ENCODE assay signal across 14 cellular contexts in genomic region chr1:204572923-204573562, GRCh38.
"Had no signal": no experiment of that assay in that cellular context is flagged by ENCODE, and none has a peak within 500 bp of the region (broad histone marks: within the 10 kb centered on the region; RNA-seq: fewer than 3 reads in every experiment).

No MANE protein-coding gene starts in this region.

- DNase-seq: activated CD4-positive, alpha-beta T cell treated with anti-CD3 and anti-CD28 coated beads, Interleukin-2, amount 50 U/mL, for 1 hour; activated CD4-positive, CD25-positive, alpha-beta regulatory T cell; activated CD8-positive, alpha-beta memory T cell treated with anti-CD3 and anti-CD28 coated beads for 24 hours; activated naive CD4-positive, alpha-beta T cell treated with anti-CD3 and anti-CD28 coated beads, Interleukin-2, amount 10 ng/mL, durations not matched to agents 7 days and 5 days; head of caudate nucleus; left cardiac atrium; lower lobe of right lung; right lobe of liver; stimulated activated naive CD8-positive, alpha-beta T cell treated with anti-CD3 and anti-CD28 coated beads, Interleukin-15, amount 100 ng/mL, for 72 hours had no signal

- H3K4me3 ChIP-seq: lower lobe of right lung, right lobe of liver, smooth muscle cell had no signal

- H3K27me3 ChIP-seq: foreskin keratinocyte, right lobe of liver had no signal

- ATAC-seq: left cardiac atrium; lower lobe of right lung; right lobe of liver; stimulated activated naive CD8-positive, alpha-beta T cell treated with anti-CD3 and anti-CD28 coated beads, Interleukin-15, amount 100 ng/mL, for 72 hours had no signal

- H3K4me2 ChIP-seq: smooth muscle cell had no signal

- H3K36me3 ChIP-seq: right lobe of liver had no signal

- H3K4me1 ChIP-seq: right lobe of liver had no signal

- H3K9me3 Mint-ChIP-seq: activated naive CD4-positive, alpha-beta T cell treated with anti-CD3 and anti-CD28 coated beads, Interleukin-2, amount 10 ng/mL, durations not matched to agents 7 days and 5 days; mesothelial cell of epicardium; neural crest cell; stimulated activated naive CD8-positive, alpha-beta T cell treated with anti-CD3 and anti-CD28 coated beads, Interleukin-15, amount 100 ng/mL, for 72 hours; T-helper 2 cell treated with Interferon-gamma antibody and Interleukin-4, amounts not matched to agents 5 μg/mL and 100 μg/mL, for 36 hours had no signal

- H3K9me3 ChIP-seq: lower lobe of right lung, right lobe of liver had no signal

- H3K27me3 Mint-ChIP-seq: activated naive CD4-positive, alpha-beta T cell treated with anti-CD3 and anti-CD28 coated beads, Interleukin-2, amount 10 ng/mL, durations not matched to agents 7 days and 5 days; stimulated activated naive CD8-positive, alpha-beta T cell treated with anti-CD3 and anti-CD28 coated beads, Interleukin-15, amount 100 ng/mL, for 72 hours had no signal

- H3K27ac Mint-ChIP-seq: activated naive CD4-positive, alpha-beta T cell treated with anti-CD3 and anti-CD28 coated beads, Interleukin-2, amount 10 ng/mL, durations not matched to agents 7 days and 5 days; T-helper 2 cell treated with Interferon-gamma antibody and Interleukin-4, amounts not matched to agents 5 μg/mL and 100 μg/mL, for 36 hours had no signal

- H3K27ac ChIP-seq: foreskin keratinocyte, lower lobe of right lung, right lobe of liver had no signal

- H3K4me3 Mint-ChIP-seq: activated naive CD4-positive, alpha-beta T cell treated with anti-CD3 and anti-CD28 coated beads, Interleukin-2, amount 10 ng/mL, durations not matched to agents 7 days and 5 days; mesothelial cell of epicardium; neural crest cell; stimulated activated naive CD8-positive, alpha-beta T cell treated with anti-CD3 and anti-CD28 coated beads, Interleukin-15, amount 100 ng/mL, for 72 hours; T-helper 2 cell treated with Interferon-gamma antibody and Interleukin-4, amounts not matched to agents 5 μg/mL and 100 μg/mL, for 36 hours had no signal
